ENCODE assay signal across 2 cellular contexts in the genomic region with DNA sequence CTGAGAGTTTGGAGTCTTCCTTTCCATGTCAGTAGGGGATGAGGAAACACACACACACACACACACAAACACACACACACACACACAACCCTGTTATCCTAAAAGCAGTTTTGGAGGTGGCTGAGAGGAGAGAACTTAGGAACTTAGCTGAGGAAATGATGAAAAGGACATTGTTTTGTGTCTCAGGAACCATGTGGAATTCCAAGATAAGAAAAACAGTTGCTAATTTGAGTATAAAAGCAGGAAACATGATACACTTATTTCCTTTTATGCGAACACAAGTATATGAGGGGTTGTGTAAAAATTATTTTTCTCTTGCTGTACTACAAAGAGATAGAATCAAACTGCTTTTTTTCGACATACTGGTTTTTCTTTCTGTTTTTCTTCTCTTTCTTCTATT.
TF ChIP-seq lines count a peak whose summit lies in the region.

A gene with protein sequence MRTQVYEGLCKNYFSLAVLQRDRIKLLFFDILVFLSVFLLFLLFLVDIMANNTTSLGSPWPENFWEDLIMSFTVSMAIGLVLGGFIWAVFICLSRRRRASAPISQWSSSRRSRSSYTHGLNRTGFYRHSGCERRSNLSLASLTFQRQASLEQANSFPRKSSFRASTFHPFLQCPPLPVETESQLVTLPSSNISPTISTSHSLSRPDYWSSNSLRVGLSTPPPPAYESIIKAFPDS (plus strand): TSS at position 264 of the 400 bp plus-strand sequence. CDS start 6 bp downstream, at position 270.

TF ChIP-seq in SK-N-SH, 30 proteins besides CTCF, POLR2A, EP300 and RAD21 (continued from another document):
- TF ChIP-seq, protein P1, sequence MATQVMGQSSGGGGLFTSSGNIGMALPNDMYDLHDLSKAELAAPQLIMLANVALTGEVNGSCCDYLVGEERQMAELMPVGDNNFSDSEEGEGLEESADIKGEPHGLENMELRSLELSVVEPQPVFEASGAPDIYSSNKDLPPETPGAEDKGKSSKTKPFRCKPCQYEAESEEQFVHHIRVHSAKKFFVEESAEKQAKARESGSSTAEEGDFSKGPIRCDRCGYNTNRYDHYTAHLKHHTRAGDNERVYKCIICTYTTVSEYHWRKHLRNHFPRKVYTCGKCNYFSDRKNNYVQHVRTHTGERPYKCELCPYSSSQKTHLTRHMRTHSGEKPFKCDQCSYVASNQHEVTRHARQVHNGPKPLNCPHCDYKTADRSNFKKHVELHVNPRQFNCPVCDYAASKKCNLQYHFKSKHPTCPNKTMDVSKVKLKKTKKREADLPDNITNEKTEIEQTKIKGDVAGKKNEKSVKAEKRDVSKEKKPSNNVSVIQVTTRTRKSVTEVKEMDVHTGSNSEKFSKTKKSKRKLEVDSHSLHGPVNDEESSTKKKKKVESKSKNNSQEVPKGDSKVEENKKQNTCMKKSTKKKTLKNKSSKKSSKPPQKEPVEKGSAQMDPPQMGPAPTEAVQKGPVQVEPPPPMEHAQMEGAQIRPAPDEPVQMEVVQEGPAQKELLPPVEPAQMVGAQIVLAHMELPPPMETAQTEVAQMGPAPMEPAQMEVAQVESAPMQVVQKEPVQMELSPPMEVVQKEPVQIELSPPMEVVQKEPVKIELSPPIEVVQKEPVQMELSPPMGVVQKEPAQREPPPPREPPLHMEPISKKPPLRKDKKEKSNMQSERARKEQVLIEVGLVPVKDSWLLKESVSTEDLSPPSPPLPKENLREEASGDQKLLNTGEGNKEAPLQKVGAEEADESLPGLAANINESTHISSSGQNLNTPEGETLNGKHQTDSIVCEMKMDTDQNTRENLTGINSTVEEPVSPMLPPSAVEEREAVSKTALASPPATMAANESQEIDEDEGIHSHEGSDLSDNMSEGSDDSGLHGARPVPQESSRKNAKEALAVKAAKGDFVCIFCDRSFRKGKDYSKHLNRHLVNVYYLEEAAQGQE (IDR thresholded peaks at IDR 0.05; ENCODE audit: low read depth, low read length): no peak
- TF ChIP-seq YY1 (IDR thresholded peaks at IDR 0.05; ENCODE audit: low read depth): no peak

TF ChIP-seq in SK-N-SH treated with all-trans-retinoic acid at 6 μM for 48 hours, 23 proteins besides CTCF, POLR2A, EP300 and RAD21 (continued from another document):
- TF ChIP-seq, protein P2, sequence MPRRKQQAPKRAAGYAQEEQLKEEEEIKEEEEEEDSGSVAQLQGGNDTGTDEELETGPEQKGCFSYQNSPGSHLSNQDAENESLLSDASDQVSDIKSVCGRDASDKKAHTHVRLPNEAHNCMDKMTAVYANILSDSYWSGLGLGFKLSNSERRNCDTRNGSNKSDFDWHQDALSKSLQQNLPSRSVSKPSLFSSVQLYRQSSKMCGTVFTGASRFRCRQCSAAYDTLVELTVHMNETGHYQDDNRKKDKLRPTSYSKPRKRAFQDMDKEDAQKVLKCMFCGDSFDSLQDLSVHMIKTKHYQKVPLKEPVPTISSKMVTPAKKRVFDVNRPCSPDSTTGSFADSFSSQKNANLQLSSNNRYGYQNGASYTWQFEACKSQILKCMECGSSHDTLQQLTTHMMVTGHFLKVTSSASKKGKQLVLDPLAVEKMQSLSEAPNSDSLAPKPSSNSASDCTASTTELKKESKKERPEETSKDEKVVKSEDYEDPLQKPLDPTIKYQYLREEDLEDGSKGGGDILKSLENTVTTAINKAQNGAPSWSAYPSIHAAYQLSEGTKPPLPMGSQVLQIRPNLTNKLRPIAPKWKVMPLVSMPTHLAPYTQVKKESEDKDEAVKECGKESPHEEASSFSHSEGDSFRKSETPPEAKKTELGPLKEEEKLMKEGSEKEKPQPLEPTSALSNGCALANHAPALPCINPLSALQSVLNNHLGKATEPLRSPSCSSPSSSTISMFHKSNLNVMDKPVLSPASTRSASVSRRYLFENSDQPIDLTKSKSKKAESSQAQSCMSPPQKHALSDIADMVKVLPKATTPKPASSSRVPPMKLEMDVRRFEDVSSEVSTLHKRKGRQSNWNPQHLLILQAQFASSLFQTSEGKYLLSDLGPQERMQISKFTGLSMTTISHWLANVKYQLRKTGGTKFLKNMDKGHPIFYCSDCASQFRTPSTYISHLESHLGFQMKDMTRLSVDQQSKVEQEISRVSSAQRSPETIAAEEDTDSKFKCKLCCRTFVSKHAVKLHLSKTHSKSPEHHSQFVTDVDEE (CRISPR knock-in tag; IDR thresholded peaks at IDR 0.05): no peak
TF ChIP-seq in SK-N-SH treated with all-trans-retinoic acid at 6 μM for 48 hours: peak in this region for 0.
